ENCODE assay signal across 1 cellular context in the genomic region with DNA sequence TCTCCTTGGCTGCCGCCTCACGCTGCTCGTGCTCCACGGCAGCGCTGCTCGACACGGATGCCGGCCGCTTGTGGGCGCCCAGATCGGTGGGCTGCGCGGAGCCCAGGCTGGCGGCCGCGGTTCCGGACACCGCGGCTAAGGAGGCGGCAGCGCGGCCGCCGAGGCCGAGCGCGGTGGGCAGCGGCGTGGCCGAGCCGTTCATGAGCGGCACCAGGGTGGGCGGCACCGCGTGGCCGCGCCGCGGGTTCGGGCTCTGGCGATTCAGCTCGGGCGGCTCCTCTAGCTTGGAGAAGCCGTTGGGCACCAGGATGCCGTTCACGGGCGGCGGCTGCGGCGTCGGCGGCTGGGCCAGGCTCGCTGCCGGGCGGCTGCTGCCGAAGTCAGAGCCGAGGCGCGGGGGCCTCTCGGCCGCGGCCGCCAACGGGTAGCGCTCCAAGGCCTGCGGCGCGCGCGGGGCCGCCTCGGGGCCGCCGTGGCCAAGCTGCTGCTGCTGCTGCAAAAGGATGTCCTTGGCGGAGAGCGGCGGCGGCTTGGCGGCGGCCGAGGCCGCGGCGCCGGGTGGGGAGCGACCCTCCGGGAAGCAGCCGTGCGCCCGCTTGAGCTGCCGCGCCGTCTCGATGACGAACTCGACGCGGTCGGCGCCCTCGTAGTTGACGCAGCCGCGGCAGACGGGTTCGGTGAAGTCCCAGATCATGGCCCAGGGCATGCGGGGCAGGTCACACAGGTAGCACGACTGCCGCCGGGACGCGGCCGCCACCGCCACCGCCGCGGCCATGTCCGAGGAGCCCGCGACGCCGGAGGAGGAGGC.
TF ChIP-seq lines count a peak whose summit lies in the region.

No MANE protein-coding gene starts in this region.

TF ChIP-seq in HepG2, 621 proteins besides CTCF, POLR2A, EP300 and RAD21 (continued from another document and continues in another):
- TF ChIP-seq, protein P1, sequence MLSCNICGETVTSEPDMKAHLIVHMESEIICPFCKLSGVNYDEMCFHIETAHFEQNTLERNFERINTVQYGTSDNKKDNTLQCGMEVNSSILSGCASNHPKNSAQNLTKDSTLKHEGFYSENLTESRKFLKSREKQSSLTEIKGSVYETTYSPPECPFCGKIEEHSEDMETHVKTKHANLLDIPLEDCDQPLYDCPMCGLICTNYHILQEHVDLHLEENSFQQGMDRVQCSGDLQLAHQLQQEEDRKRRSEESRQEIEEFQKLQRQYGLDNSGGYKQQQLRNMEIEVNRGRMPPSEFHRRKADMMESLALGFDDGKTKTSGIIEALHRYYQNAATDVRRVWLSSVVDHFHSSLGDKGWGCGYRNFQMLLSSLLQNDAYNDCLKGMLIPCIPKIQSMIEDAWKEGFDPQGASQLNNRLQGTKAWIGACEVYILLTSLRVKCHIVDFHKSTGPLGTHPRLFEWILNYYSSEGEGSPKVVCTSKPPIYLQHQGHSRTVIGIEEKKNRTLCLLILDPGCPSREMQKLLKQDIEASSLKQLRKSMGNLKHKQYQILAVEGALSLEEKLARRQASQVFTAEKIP (CRISPR knock-in tag; IDR thresholded peaks at IDR 0.05; ENCODE audit: borderline replicate concordance), result no peak
- TF ChIP-seq ARNT2 (CRISPR knock-in tag; IDR thresholded peaks at IDR 0.05; ENCODE audit: low read depth) (no peak), ZNF274 (CRISPR knock-in tag; IDR thresholded peaks at IDR 0.05) (no peak), MTF1 (CRISPR knock-in tag; IDR thresholded peaks at IDR 0.05) (no peak; the same call in 1 of the 2 replicates), ZSCAN9 (CRISPR knock-in tag; IDR thresholded peaks at IDR 0.05; ENCODE audit: borderline replicate concordance) (no peak), ZFY (CRISPR knock-in tag; IDR thresholded peaks at IDR 0.05) (peak; percentile 47; the same call in 1 of the 2 replicates), SALL2 (CRISPR knock-in tag; IDR thresholded peaks at IDR 0.05) (peak; percentile 46; the same call in 1 of the 2 replicates), CBFB (CRISPR knock-in tag; IDR thresholded peaks at IDR 0.05) (no peak), BORCS8-MEF2B (CRISPR knock-in tag; IDR thresholded peaks at IDR 0.05) (no peak), MED1 (CRISPR knock-in tag; IDR thresholded peaks at IDR 0.05) (peak; percentile 78; the same call in 1 of the 2 replicates), CREM (IDR thresholded peaks at IDR 0.05) (no peak), CREM (CRISPR knock-in tag; IDR thresholded peaks at IDR 0.05) (no peak), KMT2B (CRISPR knock-in tag; IDR thresholded peaks at IDR 0.05) (no peak), CBX5 (CRISPR knock-in tag; IDR thresholded peaks at IDR 0.05; ENCODE audit: borderline replicate concordance) (peak; percentile 35; the same call in 1 of the 2 replicates), PAX8 (CRISPR knock-in tag; IDR thresholded peaks at IDR 0.05; ENCODE audit: borderline replicate concordance) (no peak), ZNF782 (CRISPR knock-in tag; IDR thresholded peaks at IDR 0.05; ENCODE audit: borderline replicate concordance) (no peak), HOXA7 (CRISPR knock-in tag; IDR thresholded peaks at IDR 0.05) (no peak), ZNF615 (CRISPR knock-in tag; IDR thresholded peaks at IDR 0.05; ENCODE audit: borderline replicate concordance) (no peak), ZNF225 (CRISPR knock-in tag; IDR thresholded peaks at IDR 0.05) (no peak), GABPB1 (CRISPR knock-in tag; IDR thresholded peaks at IDR 0.05) (peak; percentile 51; the same call in 1 of the 2 replicates), SOX5 (CRISPR knock-in tag; IDR thresholded peaks at IDR 0.05; ENCODE audit: borderline replicate concordance) (no peak), ZNF614 (CRISPR knock-in tag; IDR thresholded peaks at IDR 0.05; ENCODE audit: borderline replicate concordance) (no peak), ZNF234 (CRISPR knock-in tag; conservative IDR thresholded peaks at IDR 0.05) (0 out of 2 replicates have a peak, but pooled peaks have one; percentile 59), ZNF3 (CRISPR knock-in tag; IDR thresholded peaks at IDR 0.05) (no peak), ZNF644 (CRISPR knock-in tag; IDR thresholded peaks at IDR 0.05; ENCODE audit: low read depth) (no peak), ZNF350 (CRISPR knock-in tag; IDR thresholded peaks at IDR 0.05; ENCODE audit: borderline replicate concordance, low read depth) (no peak), NBN (conservative IDR thresholded peaks at IDR 0.05) (no peak), ZKSCAN8 (CRISPR knock-in tag; IDR thresholded peaks at IDR 0.05; ENCODE audit: borderline replicate concordance) (no peak), PHF8 (CRISPR knock-in tag; IDR thresholded peaks at IDR 0.05) (peak; percentile 59), PHF21A (CRISPR knock-in tag; IDR thresholded peaks at IDR 0.05) (no peak), PHF20 (CRISPR knock-in tag; IDR thresholded peaks at IDR 0.05) (no peak), SALL1 (CRISPR knock-in tag; IDR thresholded peaks at IDR 0.05) (peak; percentile 36; the same call in 1 of the 2 replicates), SOX13 (IDR thresholded peaks at IDR 0.05) (no peak), SOX13 (CRISPR knock-in tag; conservative IDR thresholded peaks at IDR 0.05 in 1 of 2, IDR thresholded peaks at IDR 0.05 in 1 of 2) (no peak), SRSF9 (IDR thresholded peaks at IDR 0.05; ENCODE audit: borderline replicate concordance, insufficient read depth, low read depth, low read length, poor library complexity, severe bottlenecking) (no peak), KDM2A (CRISPR knock-in tag; IDR thresholded peaks at IDR 0.05; ENCODE audit: borderline replicate concordance, low read depth) (no peak; the same call in none of the 2 replicates), ZNF430 (CRISPR knock-in tag; IDR thresholded peaks at IDR 0.05) (0 out of 2 replicates have a peak, but pooled peaks have one; percentile 33), ZNF768 (CRISPR knock-in tag; IDR thresholded peaks at IDR 0.05) (no peak; the same call in 1 of the 2 replicates), REXO4 (CRISPR knock-in tag; IDR thresholded peaks at IDR 0.05; ENCODE audit: borderline replicate concordance) (no peak), FOSL1 (CRISPR knock-in tag; IDR thresholded peaks at IDR 0.05; ENCODE audit: borderline replicate concordance) (no peak), KLF13 (CRISPR knock-in tag; IDR thresholded peaks at IDR 0.05) (no peak), ZZZ3 (CRISPR knock-in tag; IDR thresholded peaks at IDR 0.05; ENCODE audit: borderline replicate concordance) (no peak), ZNF253 (CRISPR knock-in tag; IDR thresholded peaks at IDR 0.05; ENCODE audit: borderline replicate concordance) (no peak), RFX1 (IDR thresholded peaks at IDR 0.05) (no peak), HNRNPK (IDR thresholded peaks at IDR 0.05; ENCODE audit: low read depth, low read length, poor library complexity, severe bottlenecking) (peak; percentile 92)
- TF ChIP-seq, protein P2, sequence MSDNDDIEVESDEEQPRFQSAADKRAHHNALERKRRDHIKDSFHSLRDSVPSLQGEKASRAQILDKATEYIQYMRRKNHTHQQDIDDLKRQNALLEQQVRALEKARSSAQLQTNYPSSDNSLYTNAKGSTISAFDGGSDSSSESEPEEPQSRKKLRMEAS (IDR thresholded peaks at IDR 0.05), result no peak
- TF ChIP-seq, protein P3, sequence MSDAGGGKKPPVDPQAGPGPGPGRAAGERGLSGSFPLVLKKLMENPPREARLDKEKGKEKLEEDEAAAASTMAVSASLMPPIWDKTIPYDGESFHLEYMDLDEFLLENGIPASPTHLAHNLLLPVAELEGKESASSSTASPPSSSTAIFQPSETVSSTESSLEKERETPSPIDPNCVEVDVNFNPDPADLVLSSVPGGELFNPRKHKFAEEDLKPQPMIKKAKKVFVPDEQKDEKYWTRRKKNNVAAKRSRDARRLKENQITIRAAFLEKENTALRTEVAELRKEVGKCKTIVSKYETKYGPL (CRISPR knock-in tag; IDR thresholded peaks at IDR 0.05), result no peak
- TF ChIP-seq, protein P4, sequence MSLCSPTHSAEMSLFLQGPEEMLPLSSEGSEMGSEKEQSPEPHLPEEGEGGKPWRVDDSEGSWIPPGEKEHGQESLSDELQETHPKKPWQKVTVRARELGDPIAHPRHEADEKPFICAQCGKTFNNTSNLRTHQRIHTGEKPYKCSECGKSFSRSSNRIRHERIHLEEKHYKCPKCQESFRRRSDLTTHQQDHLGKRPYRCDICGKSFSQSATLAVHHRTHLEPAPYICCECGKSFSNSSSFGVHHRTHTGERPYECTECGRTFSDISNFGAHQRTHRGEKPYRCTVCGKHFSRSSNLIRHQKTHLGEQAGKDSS (CRISPR knock-in tag; IDR thresholded peaks at IDR 0.05; ENCODE audit: borderline replicate concordance, low read depth), result no peak
- TF ChIP-seq, protein P5, sequence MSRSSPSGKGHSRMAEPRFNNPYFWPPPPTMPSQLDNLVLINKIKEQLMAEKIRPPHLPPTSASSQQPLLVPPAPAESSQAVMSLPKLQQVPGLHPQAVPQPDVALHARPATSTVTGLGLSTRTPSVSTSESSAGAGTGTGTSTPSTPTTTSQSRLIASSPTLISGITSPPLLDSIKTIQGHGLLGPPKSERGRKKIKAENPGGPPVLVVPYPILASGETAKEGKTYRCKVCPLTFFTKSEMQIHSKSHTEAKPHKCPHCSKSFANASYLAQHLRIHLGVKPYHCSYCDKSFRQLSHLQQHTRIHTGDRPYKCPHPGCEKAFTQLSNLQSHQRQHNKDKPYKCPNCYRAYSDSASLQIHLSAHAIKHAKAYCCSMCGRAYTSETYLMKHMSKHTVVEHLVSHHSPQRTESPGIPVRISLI (CRISPR knock-in tag; IDR thresholded peaks at IDR 0.05; ENCODE audit: borderline replicate concordance), result no peak
- TF ChIP-seq, protein P6, sequence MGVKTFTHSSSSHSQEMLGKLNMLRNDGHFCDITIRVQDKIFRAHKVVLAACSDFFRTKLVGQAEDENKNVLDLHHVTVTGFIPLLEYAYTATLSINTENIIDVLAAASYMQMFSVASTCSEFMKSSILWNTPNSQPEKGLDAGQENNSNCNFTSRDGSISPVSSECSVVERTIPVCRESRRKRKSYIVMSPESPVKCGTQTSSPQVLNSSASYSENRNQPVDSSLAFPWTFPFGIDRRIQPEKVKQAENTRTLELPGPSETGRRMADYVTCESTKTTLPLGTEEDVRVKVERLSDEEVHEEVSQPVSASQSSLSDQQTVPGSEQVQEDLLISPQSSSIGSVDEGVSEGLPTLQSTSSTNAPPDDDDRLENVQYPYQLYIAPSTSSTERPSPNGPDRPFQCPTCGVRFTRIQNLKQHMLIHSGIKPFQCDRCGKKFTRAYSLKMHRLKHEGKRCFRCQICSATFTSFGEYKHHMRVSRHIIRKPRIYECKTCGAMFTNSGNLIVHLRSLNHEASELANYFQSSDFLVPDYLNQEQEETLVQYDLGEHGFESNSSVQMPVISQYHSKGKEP (CRISPR knock-in tag; IDR thresholded peaks at IDR 0.05), result peak; percentile 11; the same call in 1 of the 2 replicates
- TF ChIP-seq, protein P7, sequence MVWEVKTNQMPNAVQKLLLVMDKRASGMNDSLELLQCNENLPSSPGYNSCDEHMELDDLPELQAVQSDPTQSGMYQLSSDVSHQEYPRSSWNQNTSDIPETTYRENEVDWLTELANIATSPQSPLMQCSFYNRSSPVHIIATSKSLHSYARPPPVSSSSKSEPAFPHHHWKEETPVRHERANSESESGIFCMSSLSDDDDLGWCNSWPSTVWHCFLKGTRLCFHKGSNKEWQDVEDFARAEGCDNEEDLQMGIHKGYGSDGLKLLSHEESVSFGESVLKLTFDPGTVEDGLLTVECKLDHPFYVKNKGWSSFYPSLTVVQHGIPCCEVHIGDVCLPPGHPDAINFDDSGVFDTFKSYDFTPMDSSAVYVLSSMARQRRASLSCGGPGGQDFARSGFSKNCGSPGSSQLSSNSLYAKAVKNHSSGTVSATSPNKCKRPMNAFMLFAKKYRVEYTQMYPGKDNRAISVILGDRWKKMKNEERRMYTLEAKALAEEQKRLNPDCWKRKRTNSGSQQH (CRISPR knock-in tag; IDR thresholded peaks at IDR 0.05; ENCODE audit: low read depth), result no peak
- TF ChIP-seq, protein P8, sequence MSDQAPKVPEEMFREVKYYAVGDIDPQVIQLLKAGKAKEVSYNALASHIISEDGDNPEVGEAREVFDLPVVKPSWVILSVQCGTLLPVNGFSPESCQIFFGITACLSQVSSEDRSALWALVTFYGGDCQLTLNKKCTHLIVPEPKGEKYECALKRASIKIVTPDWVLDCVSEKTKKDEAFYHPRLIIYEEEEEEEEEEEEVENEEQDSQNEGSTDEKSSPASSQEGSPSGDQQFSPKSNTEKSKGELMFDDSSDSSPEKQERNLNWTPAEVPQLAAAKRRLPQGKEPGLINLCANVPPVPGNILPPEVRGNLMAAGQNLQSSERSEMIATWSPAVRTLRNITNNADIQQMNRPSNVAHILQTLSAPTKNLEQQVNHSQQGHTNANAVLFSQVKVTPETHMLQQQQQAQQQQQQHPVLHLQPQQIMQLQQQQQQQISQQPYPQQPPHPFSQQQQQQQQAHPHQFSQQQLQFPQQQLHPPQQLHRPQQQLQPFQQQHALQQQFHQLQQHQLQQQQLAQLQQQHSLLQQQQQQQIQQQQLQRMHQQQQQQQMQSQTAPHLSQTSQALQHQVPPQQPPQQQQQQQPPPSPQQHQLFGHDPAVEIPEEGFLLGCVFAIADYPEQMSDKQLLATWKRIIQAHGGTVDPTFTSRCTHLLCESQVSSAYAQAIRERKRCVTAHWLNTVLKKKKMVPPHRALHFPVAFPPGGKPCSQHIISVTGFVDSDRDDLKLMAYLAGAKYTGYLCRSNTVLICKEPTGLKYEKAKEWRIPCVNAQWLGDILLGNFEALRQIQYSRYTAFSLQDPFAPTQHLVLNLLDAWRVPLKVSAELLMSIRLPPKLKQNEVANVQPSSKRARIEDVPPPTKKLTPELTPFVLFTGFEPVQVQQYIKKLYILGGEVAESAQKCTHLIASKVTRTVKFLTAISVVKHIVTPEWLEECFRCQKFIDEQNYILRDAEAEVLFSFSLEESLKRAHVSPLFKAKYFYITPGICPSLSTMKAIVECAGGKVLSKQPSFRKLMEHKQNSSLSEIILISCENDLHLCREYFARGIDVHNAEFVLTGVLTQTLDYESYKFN (CRISPR knock-in tag; conservative IDR thresholded peaks at IDR 0.05), result no peak
- TF ChIP-seq, protein P9, sequence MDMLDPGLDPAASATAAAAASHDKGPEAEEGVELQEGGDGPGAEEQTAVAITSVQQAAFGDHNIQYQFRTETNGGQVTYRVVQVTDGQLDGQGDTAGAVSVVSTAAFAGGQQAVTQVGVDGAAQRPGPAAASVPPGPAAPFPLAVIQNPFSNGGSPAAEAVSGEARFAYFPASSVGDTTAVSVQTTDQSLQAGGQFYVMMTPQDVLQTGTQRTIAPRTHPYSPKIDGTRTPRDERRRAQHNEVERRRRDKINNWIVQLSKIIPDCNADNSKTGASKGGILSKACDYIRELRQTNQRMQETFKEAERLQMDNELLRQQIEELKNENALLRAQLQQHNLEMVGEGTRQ (IDR thresholded peaks at IDR 0.05; ENCODE audit: low read depth, low read length), result no peak
- TF ChIP-seq, protein P9 (CRISPR knock-in tag; IDR thresholded peaks at IDR 0.05; ENCODE audit: borderline replicate concordance), result no peak
